Comparison of ENCODE assay signal across 8 cellular contexts in genomic region chr21:33541105-33541711, GRCh38. TPM values are rescaled to one million over a fixed set of nuclear protein-coding genes. Genes with fewer than 3 reads are reported as not detected.
A peak's percentile ranks its signal among the peaks of the same experiment; 100 is the strongest.
DNase-seq lines count a peak whose midpoint lies in the region; ATAC-seq and TF ChIP-seq lines count a peak whose summit lies in the region.

No MANE protein-coding gene starts in this region.

- no peak for ATAC-seq in activated naive CD8-positive, alpha-beta T cell treated with anti-CD3 and anti-CD28 coated beads, Interleukin-2, amount 10 ng/mL, durations not matched to agents 7 days and 5 days (ENCODE audit: low read depth)
- no peak for ATAC-seq in stimulated activated naive B cell treated with anti-CD40 and anti-IgM and Interleukin-4, amounts not matched to agents 10 μg/mL and 1 μg/mL and 100 μg/mL, for 72 hours (replicated peaks)
- ATAC-seq in GM19463 (IDR thresholded peaks at IDR 0.05; ENCODE audit: unreplicated experiment) (no peak), HG02884 (IDR thresholded peaks at IDR 0.05; ENCODE audit: unreplicated experiment) (no peak), GM18873 (IDR thresholded peaks at IDR 0.05; ENCODE audit: low FRiP score, unreplicated experiment) (no peak)

- peaks cover 2% of the 10 kb centered on the region for H3K9me3 Mint-ChIP-seq in activated naive CD8-positive, alpha-beta T cell treated with anti-CD3 and anti-CD28 coated beads, Interleukin-2, amount 10 ng/mL, durations not matched to agents 7 days and 5 days
- H3K9me3 Mint-ChIP-seq in stimulated activated naive B cell treated with anti-CD40 and anti-IgM and Interleukin-4, amounts not matched to agents 10 μg/mL and 1 μg/mL and 100 μg/mL, for 72 hours: peaks cover 0 to 3% of the 10 kb centered on the region in 2 donors

- no peaks in the 10 kb centered on the region for H3K9me3 ChIP-seq in iPS-20b (ENCODE audit: insufficient read depth, low read depth, low read length)

- peak overlapping the region; percentile 69 for H3K4me3 ChIP-seq in LNCaP clone FGC (ENCODE audit: low read depth, low read length)
- H3K4me3 ChIP-seq in iPS-20b (ENCODE audit: low read length): peak overlapping the region; percentile 91

- no peaks in the 10 kb centered on the region for H3K27me3 ChIP-seq in iPS-20b (ENCODE audit: insufficient read depth, low read length)

- H3K4me1 Mint-ChIP-seq in activated naive CD8-positive, alpha-beta T cell treated with anti-CD3 and anti-CD28 coated beads, Interleukin-2, amount 10 ng/mL, durations not matched to agents 7 days and 5 days: peaks cover 40% of the 10 kb centered on the region
- H3K4me1 Mint-ChIP-seq in stimulated activated naive B cell treated with anti-CD40 and anti-IgM and Interleukin-4, amounts not matched to agents 10 μg/mL and 1 μg/mL and 100 μg/mL, for 72 hours: peaks cover 13 to 35% of the 10 kb centered on the region in 2 donors

- POLR2A ChIA-PET in activated naive CD8-positive, alpha-beta T cell treated with anti-CD3 and anti-CD28 coated beads, Interleukin-2, amount 10 ng/mL, durations not matched to agents 7 days and 5 days (lab: Charles Lee): interaction anchor here (1.2 to 6.0 kb wide), 4 partner anchors 10 to 61 kb away, joined by 3 to 36 read pairs (median 20); partner anchors contain the start of genes DNAJC28, DONSON and TMEM50B

- H3K9ac ChIP-seq in iPS-20b (ENCODE audit: low read depth, low read length): peak overlapping the region; percentile 97

- H3K36me3 Mint-ChIP-seq in activated naive CD8-positive, alpha-beta T cell treated with anti-CD3 and anti-CD28 coated beads, Interleukin-2, amount 10 ng/mL, durations not matched to agents 7 days and 5 days: peaks cover 30% of the 10 kb centered on the region
- H3K36me3 Mint-ChIP-seq in stimulated activated naive B cell treated with anti-CD40 and anti-IgM and Interleukin-4, amounts not matched to agents 10 μg/mL and 1 μg/mL and 100 μg/mL, for 72 hours: peaks cover 23 to 46% of the 10 kb centered on the region in 2 donors

- peak; percentile 43 for DNase-seq in Daoy (ENCODE audit: low read depth)
- no peak for DNase-seq in LNCaP clone FGC (ENCODE audit: low read depth)
- peak; percentile 33 for DNase-seq in activated naive CD8-positive, alpha-beta T cell treated with anti-CD3 and anti-CD28 coated beads, Interleukin-2, amount 10 ng/mL, durations not matched to agents 7 days and 5 days
- no peak for DNase-seq in stimulated activated naive B cell treated with anti-CD40 and anti-IgM and Interleukin-4, amounts not matched to agents 10 μg/mL and 1 μg/mL and 100 μg/mL, for 72 hours

- H3K36me3 ChIP-seq in iPS-20b (ENCODE audit: insufficient read depth, low read depth, low read length): peaks cover 51% of the 10 kb centered on the region

- H3K27ac ChIP-seq in iPS-20b (ENCODE audit: low read length): peak overlapping the region; percentile 97

- H3K4me1 ChIP-seq in iPS-20b (ENCODE audit: insufficient read depth, low read length): peaks cover 16% of the 10 kb centered on the region; the same call in 1 of the 2 replicates

- peak overlapping the region; percentile 96 for H3K4me3 Mint-ChIP-seq in activated naive CD8-positive, alpha-beta T cell treated with anti-CD3 and anti-CD28 coated beads, Interleukin-2, amount 10 ng/mL, durations not matched to agents 7 days and 5 days
- peak overlapping the region; percentile 93 to 98 for H3K4me3 Mint-ChIP-seq in stimulated activated naive B cell treated with anti-CD40 and anti-IgM and Interleukin-4, amounts not matched to agents 10 μg/mL and 1 μg/mL and 100 μg/mL, for 72 hours

- H3K27me3 Mint-ChIP-seq in activated naive CD8-positive, alpha-beta T cell treated with anti-CD3 and anti-CD28 coated beads, Interleukin-2, amount 10 ng/mL, durations not matched to agents 7 days and 5 days: no peaks in the 10 kb centered on the region
- H3K27me3 Mint-ChIP-seq in stimulated activated naive B cell treated with anti-CD40 and anti-IgM and Interleukin-4, amounts not matched to agents 10 μg/mL and 1 μg/mL and 100 μg/mL, for 72 hours: no peaks in the 10 kb centered on the region

- TF ChIP-seq CTCF in LNCaP clone FGC (IDR thresholded peaks at IDR 0.05; ENCODE audit: control insufficient read depth, extremely low read depth, insufficient read depth): no peak

- peak overlapping the region; percentile 99 for H3K27ac Mint-ChIP-seq in activated naive CD8-positive, alpha-beta T cell treated with anti-CD3 and anti-CD28 coated beads, Interleukin-2, amount 10 ng/mL, durations not matched to agents 7 days and 5 days
- peak overlapping the region; percentile 100 for H3K27ac Mint-ChIP-seq in stimulated activated naive B cell treated with anti-CD40 and anti-IgM and Interleukin-4, amounts not matched to agents 10 μg/mL and 1 μg/mL and 100 μg/mL, for 72 hours

RNA-seq across cellular contexts. Expression of gene GART, which starts 0.7 kb away (rescaled TPM):
- total RNA-seq in Daoy (2014; rRNA removed; shearing (Covaris generic)): 150 and 239 TPM in 2 replicates
- total RNA-seq in activated naive CD8-positive, alpha-beta T cell treated with anti-CD3 and anti-CD28 coated beads, Interleukin-2, amount 10 ng/mL, durations not matched to agents 7 days and 5 days: 100 to 1,000 TPM; 102 to 117 TPM

RNA-seq across cellular contexts. Expression of gene SON, which starts 1.6 kb away (rescaled TPM):
- total RNA-seq in Daoy (2014; rRNA removed; shearing (Covaris generic)): 81.9 and 205 TPM in 2 replicates
- 100 to 1,000 TPM; 357 to 376 TPM for total RNA-seq in activated naive CD8-positive, alpha-beta T cell treated with anti-CD3 and anti-CD28 coated beads, Interleukin-2, amount 10 ng/mL, durations not matched to agents 7 days and 5 days

RNA-seq across cellular contexts. Expression of gene DONSON, which starts 47.3 kb away (rescaled TPM):
- 51.0 and 80.6 TPM in 2 replicates for total RNA-seq in Daoy (2014; rRNA removed; shearing (Covaris generic))
- 10 to 100 TPM; 29.0 to 33.6 TPM for total RNA-seq in activated naive CD8-positive, alpha-beta T cell treated with anti-CD3 and anti-CD28 coated beads, Interleukin-2, amount 10 ng/mL, durations not matched to agents 7 days and 5 days

RNA-seq across cellular contexts. Expression of gene DNAJC28, which starts 49.7 kb away (rescaled TPM):
- 0.80 and 2.6 TPM in 2 replicates for total RNA-seq in Daoy (2014; rRNA removed; shearing (Covaris generic))
- total RNA-seq in activated naive CD8-positive, alpha-beta T cell treated with anti-CD3 and anti-CD28 coated beads, Interleukin-2, amount 10 ng/mL, durations not matched to agents 7 days and 5 days: 1 to 10 TPM; 1.2 to 1.5 TPM

Comparison
In these comparisons a context has a peak if more than half of its experiments do, and no peak if none do; other contexts are left out.
1. DNase-seq: peak in Daoy (single experiment) and activated naive CD8-positive, alpha-beta T cell treated with anti-CD3 and anti-CD28 coated beads, Interleukin-2, amount 10 ng/mL, durations not matched to agents 7 days and 5 days (single experiment); none in LNCaP clone FGC (single experiment) and stimulated activated naive B cell treated with anti-CD40 and anti-IgM and Interleukin-4, amounts not matched to agents 10 μg/mL and 1 μg/mL and 100 μg/mL, for 72 hours (single experiment).